Comparison of ENCODE assay signal across 34 cellular contexts in genomic region chr4:152652102-152652501, GRCh38.
"Had no signal": no experiment of that assay in that cellular context is flagged by ENCODE, and none has a peak within 500 bp of the region (broad histone marks: within the 10 kb centered on the region; RNA-seq: fewer than 3 reads in every experiment).

No MANE protein-coding gene starts in this region.

- H3K27me3 ChIP-seq: adrenal gland, ascending aorta, breast epithelium, cardiac muscle cell, dorsolateral prefrontal cortex had no signal

- ATAC-seq: activated CD4-positive, CD25-positive, alpha-beta regulatory T cell treated with anti-CD3 and anti-CD28 coated beads, Interleukin-2, amount 50 U/mL, for 24 hours; activated CD8-positive, alpha-beta T cell treated with anti-CD3 and anti-CD28 coated beads for 36 hours; esophagus mucosa; T-cell had no signal

- H3K27ac Mint-ChIP-seq: activated B cell treated with CpG ODN at 0.5 μM for 24 hours; activated CD8-positive, alpha-beta T cell treated with anti-CD3 and anti-CD28 coated beads for 36 hours; activated naive CD4-positive, alpha-beta T cell treated with anti-CD3 and anti-CD28 coated beads, Interleukin-2, amount 10 ng/mL, durations not matched to agents 7 days and 5 days; brain; dendritic cell treated with granulocyte-macrophage colony-stimulating factor and Interleukin-4, amounts not matched to agents 40 ng/mL and 50 ng/mL, for 4 days; endodermal cell; T-cell; T-helper 1 cell treated with Interleukin-12 subunit alpha and Interleukin-12 subunit beta and Interleukin-4 antibody, amounts not matched to agents 30 μg/mL and 1 μg/mL, for 36 hours had no signal

- H3K36me3 ChIP-seq: adrenal gland, ascending aorta, breast epithelium, cardiac muscle cell, WERI-Rb-1 had no signal

- DNase-seq: activated B cell treated with CpG ODN at 0.5 μM for 24 hours; activated CD4-positive, alpha-beta T cell treated with anti-CD3 and anti-CD28 coated beads for 48 hours; activated CD4-positive, alpha-beta T cell treated with anti-CD3 and anti-CD28 coated beads, Interleukin-2, amount 50 U/mL, for 1 hour; activated CD4-positive, alpha-beta T cell treated with anti-CD3 and anti-CD28 coated beads, Interleukin-2, amount 50 U/mL, for 48 hours; activated CD8-positive, alpha-beta memory T cell treated with anti-CD3 and anti-CD28 coated beads for 24 hours; activated CD8-positive, alpha-beta T cell treated with anti-CD3 and anti-CD28 coated beads for 36 hours; activated gamma-delta T cell; activated naive CD4-positive, alpha-beta T cell; activated naive CD4-positive, alpha-beta T cell treated with anti-CD3 and anti-CD28 coated beads, Interleukin-2, amount 10 ng/mL, durations not matched to agents 7 days and 5 days; activated T-cell treated with anti-CD3 and anti-CD28 coated beads, Interleukin-2, amount 50 U/mL, for 1 hour; activated T-cell treated with anti-CD3 and anti-CD28 coated beads, Interleukin-2, amount 50 U/mL, for 48 hours; adrenal gland; amygdala; central memory CD4-positive, alpha-beta T cell; cerebellar nuclear complex; dorsolateral prefrontal cortex; effector memory CD4-positive, alpha-beta T cell; endodermal cell; foreskin fibroblast; head of caudate nucleus; SW 1271; T-cell; T-helper 9 cell; WERI-Rb-1 had no signal

- H3K4me3 Mint-ChIP-seq: activated B cell treated with CpG ODN at 0.5 μM for 24 hours; activated CD8-positive, alpha-beta T cell treated with anti-CD3 and anti-CD28 coated beads for 36 hours; activated naive CD4-positive, alpha-beta T cell treated with anti-CD3 and anti-CD28 coated beads, Interleukin-2, amount 10 ng/mL, durations not matched to agents 7 days and 5 days; brain; dendritic cell treated with granulocyte-macrophage colony-stimulating factor and Interleukin-4, amounts not matched to agents 40 ng/mL and 50 ng/mL, for 4 days; endodermal cell; T-cell; T-helper 1 cell treated with Interleukin-12 subunit alpha and Interleukin-12 subunit beta and Interleukin-4 antibody, amounts not matched to agents 30 μg/mL and 1 μg/mL, for 36 hours had no signal

- H3K27me3 Mint-ChIP-seq: activated B cell treated with CpG ODN at 0.5 μM for 24 hours; activated CD8-positive, alpha-beta T cell treated with anti-CD3 and anti-CD28 coated beads for 36 hours; activated naive CD4-positive, alpha-beta T cell treated with anti-CD3 and anti-CD28 coated beads, Interleukin-2, amount 10 ng/mL, durations not matched to agents 7 days and 5 days; dendritic cell treated with granulocyte-macrophage colony-stimulating factor and Interleukin-4, amounts not matched to agents 40 ng/mL and 50 ng/mL, for 4 days; T-cell had no signal

- FAIRE-seq: frontal cortex had no signal

- H3K4me1 ChIP-seq: adrenal gland, ascending aorta, breast epithelium had no signal

- H3K4me1 Mint-ChIP-seq: brain had no signal

- H3K27ac ChIP-seq: adrenal gland, ascending aorta, breast epithelium, cardiac muscle cell, coronary artery, dorsolateral prefrontal cortex, WERI-Rb-1 had no signal

- H3K4me3 ChIP-seq: adrenal gland, ascending aorta, breast epithelium, cardiac muscle cell, coronary artery, dorsolateral prefrontal cortex had no signal

- H3K36me3 Mint-ChIP-seq: brain had no signal
